ENCODE assay signal across 24 cellular contexts in genomic region chr4:8510191-8510590, GRCh38.
DNase-seq lines count a peak whose midpoint lies in the region; ATAC-seq, FAIRE-seq and TF ChIP-seq lines count a peak whose summit lies in the region.
"Had no signal": no experiment of that assay in that cellular context is flagged by ENCODE, and none has a peak within 500 bp of the region (broad histone marks: within the 10 kb centered on the region; RNA-seq: fewer than 3 reads in every experiment).

No MANE protein-coding gene starts in this region.

- no peak for TF ChIP-seq RAD21 in H1 (IDR thresholded peaks at IDR 0.05 in 1 of 2, conservative IDR thresholded peaks at IDR 0.05 in 1 of 2; ENCODE audit: low read depth in 2 of 2, low read length in 2 of 2)

- POLR2A ChIA-PET in H1 (lab: Charles Lee; ENCODE audit: partially characterized antibody), result interaction anchor here (0.5 to 1.3 kb wide), 3 partner anchors 8 to 53 kb away, joined by 3 read pairs; no protein-coding TSS in a partner anchor

- H3K23ac ChIP-seq in H1 (ENCODE audit: insufficient read length) (no peak overlapping the region), neuronal stem cell (ENCODE audit: low read depth, low read length, poor library complexity) (no peak overlapping the region)

- H4K8ac ChIP-seq in H1 (ENCODE audit: extremely low read depth, insufficient read depth, low read length) (peak overlapping the region; percentile 2; the same call in 1 of the 2 replicates), neuronal stem cell (ENCODE audit: low read depth, low read length) (no peak overlapping the region)

- H3K9ac ChIP-seq in H1 (replicated peaks in 1 of 4; ENCODE audit: extremely low read depth in 1 of 4, low read depth in 3 of 4, low read length in 3 of 4) (no peak overlapping the region), neuronal stem cell (ENCODE audit: low read depth, low read length, poor library complexity) (peak overlapping the region; percentile 67)
- H3K9ac ChIP-seq: BLaER1 treated with 17β-estradiol and CSF1 and Interleukin-3, amounts not matched to agents 10 nM and 100 nM had no signal

- no peak for TF ChIP-seq POLR2A in H1 (IDR thresholded peaks at IDR 0.05; ENCODE audit: control extremely low read depth in 1 of 2, low read depth in 2 of 2, low read length in 2 of 2)

- no peaks in the 10 kb centered on the region for H4K20me1 ChIP-seq in H1 (replicated peaks in 1 of 2; ENCODE audit: control insufficient read depth in 1 of 2, insufficient read depth in 2 of 2, low read length in 2 of 2)

- H3K18ac ChIP-seq in H1 (ENCODE audit: extremely low read depth, low read length), result no peak overlapping the region
- peak overlapping the region; percentile 59 for H3K18ac ChIP-seq in neuronal stem cell (ENCODE audit: low read length)

- 92% methylated on average over 12 of the region's 12 CpGs; no CpG with 5 or more reads in 1 of the 2 experiments for WGBS in H1 (ENCODE audit: extremely low coverage in 1 of 2, insufficient coverage in 1 of 2, insufficient read length in 1 of 2, insufficient replicate concordance in 2 of 2, low coverage in 1 of 2, low lambda C conversion rate in 2 of 2, missing lambda C conversion rate in 1 of 2), 2 experiments
- WGBS in neuronal stem cell (ENCODE audit: extremely low coverage in 2 of 2, insufficient read length in 2 of 2, insufficient replicate concordance in 1 of 2), 2 donors, result no CpG with 5 or more reads among the region's 12 CpGs

- no peaks in the 10 kb centered on the region for H3K4me1 ChIP-seq in RWPE2 (ENCODE audit: insufficient read depth, poor library complexity, severe bottlenecking)
- H3K4me1 ChIP-seq in H1 (replicated peaks in 1 of 4; ENCODE audit: control insufficient read depth in 3 of 4, insufficient read depth in 4 of 4, low read length in 3 of 4), result peaks cover 6 to 22% (median 14%) of the 10 kb centered on the region in 4 experiments
- H3K4me1 ChIP-seq in neuronal stem cell (ENCODE audit: control insufficient read depth in 2 of 2, insufficient read depth in 1 of 2, low read depth in 1 of 2, low read length in 2 of 2), result peaks cover 12 to 18% of the 10 kb centered on the region in 2 donors
- H3K4me1 ChIP-seq: A549, BE2C had no signal

- no peak overlapping the region for H4K5ac ChIP-seq in H1 (ENCODE audit: insufficient read length, low read depth, low read length)

- H3K14ac ChIP-seq in H1 (ENCODE audit: insufficient read length), result no peak overlapping the region
- H3K14ac ChIP-seq in neuronal stem cell (ENCODE audit: low read length), result peak overlapping the region; percentile 9

- H3K4me3 ChIP-seq in H7 (ENCODE audit: insufficient read depth, low read depth, low read length) (no peak overlapping the region), RWPE2 (ENCODE audit: severe bottlenecking) (no peak overlapping the region), H1 (ENCODE audit: extremely low read depth in 1 of 4, insufficient read depth in 2 of 4, low read depth in 3 of 4, low read length in 4 of 4) (no peak overlapping the region), neuronal stem cell (ENCODE audit: low read length in 2 of 2) (no peak overlapping the region)
- H3K4me3 ChIP-seq: A549; BLaER1 treated with 17β-estradiol and CSF1 and Interleukin-3, amounts not matched to agents 10 nM and 100 nM; GM23338 had no signal

- H3K79me2 ChIP-seq in H1 (ENCODE audit: control insufficient read depth in 1 of 2, insufficient read depth in 2 of 2, low read length in 2 of 2), result no peaks in the 10 kb centered on the region

- peak; percentile 18 for DNase-seq in H7
- DNase-seq in RWPE2 (ENCODE audit: low spot score), result peak; percentile 40
- no peak for DNase-seq in H1 (ENCODE audit: low read depth in 1 of 2, low spot score in 2 of 2)
- DNase-seq in neuronal stem cell (ENCODE audit: low spot score), result no peak
- no peak for DNase-seq in DMS79 (lab: John Stamatoyannopoulos, UW)
- DNase-seq in dermis blood vessel endothelial cell, result no peak
- no peak for DNase-seq in stimulated activated CD4-positive, alpha-beta T cell treated with anti-CD3 and anti-CD28 coated beads, Interleukin-15, amount 100 ng/mL, for 24 hours
- DNase-seq: 8988T; ACHN; AML-193; BE2C; CD4-positive, alpha-beta T cell; CD8-positive, alpha-beta memory T cell; DMS 273 treated with DMSO at 0.1 percent for 48 hours; DMS79 treated with DMSO at 0.1 percent for 48 hours; GF-D8 had no signal

- H2AK5ac ChIP-seq in H1 (ENCODE audit: low read depth, low read length) (no peak overlapping the region), neuronal stem cell (ENCODE audit: low read depth, low read length) (no peak overlapping the region)

- no peak overlapping the region for H2AFZ ChIP-seq in H1 (ENCODE audit: low read length)
- no peak overlapping the region for H2AFZ ChIP-seq in neuronal stem cell (ENCODE audit: low read length)
- H2AFZ ChIP-seq: GM23338 had no signal

- H3K4me2 ChIP-seq in H1 (ENCODE audit: insufficient read depth in 1 of 2, low read depth in 2 of 2, low read length in 2 of 2) (no peak overlapping the region), neuronal stem cell (ENCODE audit: insufficient read depth, low read length, poor library complexity, severe bottlenecking) (no peak overlapping the region)
- H3K4me2 ChIP-seq: A549; BLaER1 treated with 17β-estradiol and CSF1 and Interleukin-3, amounts not matched to agents 10 nM and 100 nM; GM23338 had no signal

- H4K91ac ChIP-seq in H1 (replicated peaks; ENCODE audit: insufficient read length, low read length), result peak overlapping the region; percentile 39
- no peak overlapping the region for H4K91ac ChIP-seq in neuronal stem cell (ENCODE audit: low read depth, low read length, poor library complexity)

- H2BK15ac ChIP-seq in H1 (ENCODE audit: low read length) (no peak overlapping the region), neuronal stem cell (ENCODE audit: low read length) (no peak overlapping the region)

- TF ChIP-seq EP300 in H1 (IDR thresholded peaks at IDR 0.05; ENCODE audit: borderline replicate concordance in 1 of 2, low read depth in 2 of 2, low read length in 2 of 2), result no peak

- CTCF ChIA-PET in H1 (lab: Charles Lee; ENCODE audit: partially characterized antibody), result interaction anchor here (1.2 to 1.9 kb wide), 3 partner anchors 12 to 40 kb away, joined by 3 to 8 read pairs (median 5); no protein-coding TSS in a partner anchor

- no peaks in the 10 kb centered on the region for H3K23me2 ChIP-seq in H1 (ENCODE audit: low read depth, low read length)

- no peak for ATAC-seq in RWPE2 (ENCODE audit: low read depth)
- ATAC-seq: A549, GM23338, HCT116 had no signal

- TF ChIP-seq CTCF in RWPE2 (IDR thresholded peaks at IDR 0.05; ENCODE audit: poor library complexity, severe bottlenecking), result no peak
- no peak for TF ChIP-seq CTCF in H1 (IDR thresholded peaks at IDR 0.05; ENCODE audit: control extremely low read depth in 1 of 3, insufficient read depth in 1 of 3, low read depth in 1 of 3, low read length in 3 of 3)

- H3K27me3 ChIP-seq in H7 (ENCODE audit: control insufficient read depth, insufficient read depth, low read length), result no peaks in the 10 kb centered on the region
- no peaks in the 10 kb centered on the region for H3K27me3 ChIP-seq in RWPE2 (ENCODE audit: insufficient read depth, poor library complexity, severe bottlenecking)
- no peaks in the 10 kb centered on the region; a peak in 2 of 7 replicates for H3K27me3 ChIP-seq in H1 (replicated peaks in 1 of 4; ENCODE audit: control insufficient read depth in 3 of 4, extremely low read depth in 1 of 4, insufficient read depth in 3 of 4, low read length in 3 of 4)
- H3K27me3 ChIP-seq in neuronal stem cell (ENCODE audit: control insufficient read depth in 3 of 3, insufficient read depth in 3 of 3, low read depth in 1 of 3, low read length in 3 of 3), result peaks cover 0 to 15% (median 0%) of the 10 kb centered on the region in 3 experiments
- H3K27me3 ChIP-seq: BE2C had no signal

- no peak overlapping the region for H3K4ac ChIP-seq in H1 (replicated peaks; ENCODE audit: insufficient read length, low read depth, low read length)
- no peak overlapping the region for H3K4ac ChIP-seq in neuronal stem cell (ENCODE audit: low read length)

- H3K9me3 ChIP-seq in RWPE2 (ENCODE audit: severe bottlenecking), result no peaks in the 10 kb centered on the region
- peaks cover 0 to 3% of the 10 kb centered on the region in 2 experiments; a peak in 1 of 4 replicates for H3K9me3 ChIP-seq in H1 (ENCODE audit: insufficient read depth in 2 of 2, low read depth in 1 of 2, low read length in 1 of 2)
- H3K9me3 ChIP-seq in neuronal stem cell (replicated peaks in 1 of 2; ENCODE audit: control insufficient read depth in 2 of 2, insufficient read depth in 1 of 2, low read depth in 1 of 2, low read length in 2 of 2), result no peaks in the 10 kb centered on the region
- H3K9me3 ChIP-seq: A549, BE2C had no signal

- H3K79me1 ChIP-seq in H1 (ENCODE audit: low read depth, low read length) (no peaks in the 10 kb centered on the region), neuronal stem cell (ENCODE audit: low read depth, low read length) (no peaks in the 10 kb centered on the region)

- no peak overlapping the region for H3K56ac ChIP-seq in H1 (replicated peaks; ENCODE audit: insufficient read length, low read depth, low read length)

- H2BK5ac ChIP-seq in H1 (ENCODE audit: low read depth, low read length) (no peak overlapping the region), neuronal stem cell (ENCODE audit: low read length) (peak overlapping the region; percentile 60)

- no peak overlapping the region for H3K27ac ChIP-seq in RWPE2 (ENCODE audit: poor library complexity, severe bottlenecking)
- no peak overlapping the region for H3K27ac ChIP-seq in H1 (ENCODE audit: low read depth, low read length)
- no peak overlapping the region for H3K27ac ChIP-seq in neuronal stem cell (replicated peaks; ENCODE audit: low read length)
- H3K27ac ChIP-seq: A549; BLaER1 treated with 17β-estradiol and CSF1 and Interleukin-3, amounts not matched to agents 10 nM and 100 nM had no signal

- H3K36me3 ChIP-seq in H7 (replicated peaks; ENCODE audit: control insufficient read depth, insufficient read depth, low read length) (no peaks in the 10 kb centered on the region), RWPE2 (ENCODE audit: low read depth) (no peaks in the 10 kb centered on the region), H1 (ENCODE audit: control insufficient read depth in 2 of 4, insufficient read depth in 4 of 4, low read length in 3 of 4) (no peaks in the 10 kb centered on the region), neuronal stem cell (replicated peaks in 1 of 2; ENCODE audit: control insufficient read depth in 2 of 2, insufficient read depth in 2 of 2, low read length in 2 of 2) (no peaks in the 10 kb centered on the region)
- H3K36me3 ChIP-seq: BE2C; BLaER1 treated with 17β-estradiol and CSF1 and Interleukin-3, amounts not matched to agents 10 nM and 100 nM had no signal

- H2BK12ac ChIP-seq in H1 (ENCODE audit: low read depth, low read length) (no peak overlapping the region), neuronal stem cell (ENCODE audit: low read length) (no peak overlapping the region)

- H2BK20ac ChIP-seq in H1 (ENCODE audit: low read length), result no peak overlapping the region

- FAIRE-seq in H1 (lab: Jason Lieb, UNC), result no peak
- FAIRE-seq: A549, D721Med, GM12891, GM18507, H54 had no signal

- no peak overlapping the region for H2BK120ac ChIP-seq in H1 (replicated peaks; ENCODE audit: low read depth, low read length)
- H2BK120ac ChIP-seq in neuronal stem cell (ENCODE audit: low read depth, low read length), result no peak overlapping the region

TF ChIP-seq in H1, 55 proteins besides CTCF, POLR2A, EP300 and RAD21 (continues in another document):
- TF ChIP-seq ZNF274 (IDR thresholded peaks at IDR 0.05; ENCODE audit: borderline replicate concordance, extremely low read depth, low read length) (no peak), TBP (IDR thresholded peaks at IDR 0.05; ENCODE audit: low read depth, low read length) (no peak)

Comparison
In these comparisons a context has a peak if more than half of its experiments do, and no peak if none do; other contexts are left out.
1. DNase-seq: peak in H7 (single experiment) and RWPE2 (single experiment); none in H1 (0 of 2), neuronal stem cell (single experiment), DMS79 (single experiment), dermis blood vessel endothelial cell (single experiment) and stimulated activated CD4-positive, alpha-beta T cell treated with anti-CD3 and anti-CD28 coated beads, Interleukin-15, amount 100 ng/mL, for 24 hours (single experiment).